12 cellular contexts compared by ENCODE assay signal in the genomic region with DNA sequence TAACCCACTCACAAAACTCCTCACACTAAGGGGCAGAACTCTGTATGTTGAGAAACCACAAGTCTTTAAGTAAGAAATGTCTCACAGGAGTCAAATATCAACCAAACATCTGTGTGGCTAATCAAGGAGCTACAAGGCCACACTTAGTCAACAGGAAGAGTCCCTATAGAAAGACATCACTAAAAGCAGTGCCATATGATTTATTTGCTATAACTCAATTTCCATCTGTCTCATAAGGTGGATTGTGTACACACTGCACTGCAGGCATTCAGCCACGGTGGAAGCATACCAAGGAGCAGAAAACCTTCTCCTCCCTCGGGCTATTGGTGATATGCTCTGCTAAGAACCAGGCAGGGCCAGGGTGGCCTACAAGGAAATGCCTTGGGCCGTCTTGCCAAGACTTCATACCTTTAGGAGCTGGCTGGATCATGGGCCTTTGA.
DNase-seq lines count a peak whose midpoint lies in the region; ATAC-seq and FAIRE-seq lines count a peak whose summit lies in the region.
"Had no signal": no experiment of that assay in that cellular context is flagged by ENCODE, and none has a peak within 500 bp of the region (broad histone marks: within the 10 kb centered on the region; RNA-seq: fewer than 3 reads in every experiment).

No MANE protein-coding gene starts in this region.

- H3K9me3 Mint-ChIP-seq in activated T-cell treated with anti-CD3 and anti-CD28 coated beads, Interleukin-2, amount 50 U/mL, for 72 hours: peaks cover 6 to 15% of the 10 kb centered on the region in 2 donors
- H3K9me3 Mint-ChIP-seq in activated T-helper 1 cell treated with anti-CD3 and anti-CD28 coated beads, Interleukin-12 subunit alpha, Interleukin-12 subunit beta, Interleukin-2, Interleukin-4 antibody, amounts not matched to agents 30 ng/mL and 10 ng/mL and 1 ng/mL, durations not matched to agents 14 hours and 24 hours and 36 hours: peaks cover 32% of the 10 kb centered on the region

- DNase-seq in activated T-cell treated with anti-CD3 and anti-CD28 coated beads, Interleukin-2, amount 50 U/mL, for 72 hours: no peak
- DNase-seq in activated T-cell treated with anti-CD3 and anti-CD28 coated beads for 4 hours (no peak), substantia nigra (lab: John Stamatoyannopoulos, UW) (no peak), HTR-8/SVneo (ENCODE audit: insufficient read length, low spot score) (no peak)
- no peak for DNase-seq in activated T-helper 1 cell treated with anti-CD3 and anti-CD28 coated beads, Interleukin-12 subunit alpha, Interleukin-12 subunit beta, Interleukin-2, Interleukin-4 antibody, amounts not matched to agents 30 ng/mL and 10 ng/mL and 1 ng/mL, durations not matched to agents 14 hours and 24 hours and 36 hours (ENCODE audit: low spot score)
- no peak for DNase-seq in stimulated activated CD4-positive, alpha-beta T cell treated with anti-CD3 and anti-CD28 coated beads, Interleukin-2, amount 100 ng/mL, for 48 hours
- DNase-seq: activated CD8-positive, alpha-beta memory T cell treated with anti-CD3 and anti-CD28 coated beads for 24 hours; body of pancreas; left ventricle myocardium superior; NCI-H1105 had no signal

- no peak overlapping the region for H3K27ac ChIP-seq in substantia nigra (ENCODE audit: low read depth, low read length, poor library complexity, severe bottlenecking)
- H3K27ac ChIP-seq: body of pancreas had no signal

- ATAC-seq in activated T-cell treated with anti-CD3 and anti-CD28 coated beads, Interleukin-2, amount 50 U/mL, for 72 hours (replicated peaks in 1 of 2): peak; percentile 45 to 67
- ATAC-seq in HG03066 (IDR thresholded peaks at IDR 0.05; ENCODE audit: low read depth, unreplicated experiment): peak; percentile 56
- no peak for ATAC-seq in GM19035 (IDR thresholded peaks at IDR 0.05; ENCODE audit: unreplicated experiment)
- ATAC-seq: body of pancreas, left ventricle myocardium superior had no signal

- FAIRE-seq in HTR-8/SVneo (lab: Jason Lieb, UNC): no peak

- H3K4me1 Mint-ChIP-seq in activated T-cell treated with anti-CD3 and anti-CD28 coated beads, Interleukin-2, amount 50 U/mL, for 72 hours (ENCODE audit: low read depth): peaks cover 6% of the 10 kb centered on the region
- peaks cover 9% of the 10 kb centered on the region for H3K4me1 Mint-ChIP-seq in activated T-helper 1 cell treated with anti-CD3 and anti-CD28 coated beads, Interleukin-12 subunit alpha, Interleukin-12 subunit beta, Interleukin-2, Interleukin-4 antibody, amounts not matched to agents 30 ng/mL and 10 ng/mL and 1 ng/mL, durations not matched to agents 14 hours and 24 hours and 36 hours (ENCODE audit: low read depth)

- peaks cover 7 to 18% of the 10 kb centered on the region in 2 donors for H3K36me3 Mint-ChIP-seq in activated T-cell treated with anti-CD3 and anti-CD28 coated beads, Interleukin-2, amount 50 U/mL, for 72 hours (ENCODE audit: insufficient read depth in 2 of 2)
- H3K36me3 Mint-ChIP-seq in activated T-helper 1 cell treated with anti-CD3 and anti-CD28 coated beads, Interleukin-12 subunit alpha, Interleukin-12 subunit beta, Interleukin-2, Interleukin-4 antibody, amounts not matched to agents 30 ng/mL and 10 ng/mL and 1 ng/mL, durations not matched to agents 14 hours and 24 hours and 36 hours (ENCODE audit: low read depth): peaks cover 10% of the 10 kb centered on the region

- H3K4me3 Mint-ChIP-seq in activated T-cell treated with anti-CD3 and anti-CD28 coated beads, Interleukin-2, amount 50 U/mL, for 72 hours: no peak overlapping the region
- no peak overlapping the region for H3K4me3 Mint-ChIP-seq in activated T-helper 1 cell treated with anti-CD3 and anti-CD28 coated beads, Interleukin-12 subunit alpha, Interleukin-12 subunit beta, Interleukin-2, Interleukin-4 antibody, amounts not matched to agents 30 ng/mL and 10 ng/mL and 1 ng/mL, durations not matched to agents 14 hours and 24 hours and 36 hours

- no peak overlapping the region for H3K27ac Mint-ChIP-seq in activated T-cell treated with anti-CD3 and anti-CD28 coated beads, Interleukin-2, amount 50 U/mL, for 72 hours
- peak overlapping the region; percentile 44 for H3K27ac Mint-ChIP-seq in activated T-helper 1 cell treated with anti-CD3 and anti-CD28 coated beads, Interleukin-12 subunit alpha, Interleukin-12 subunit beta, Interleukin-2, Interleukin-4 antibody, amounts not matched to agents 30 ng/mL and 10 ng/mL and 1 ng/mL, durations not matched to agents 14 hours and 24 hours and 36 hours

- H3K27me3 Mint-ChIP-seq in activated T-cell treated with anti-CD3 and anti-CD28 coated beads, Interleukin-2, amount 50 U/mL, for 72 hours (ENCODE audit: low read depth): no peaks in the 10 kb centered on the region
- peaks cover 4% of the 10 kb centered on the region for H3K27me3 Mint-ChIP-seq in activated T-helper 1 cell treated with anti-CD3 and anti-CD28 coated beads, Interleukin-12 subunit alpha, Interleukin-12 subunit beta, Interleukin-2, Interleukin-4 antibody, amounts not matched to agents 30 ng/mL and 10 ng/mL and 1 ng/mL, durations not matched to agents 14 hours and 24 hours and 36 hours (ENCODE audit: insufficient read depth)

- intact Hi-C loops in activated T-helper 1 cell treated with anti-CD3 and anti-CD28 coated beads, Interleukin-12 subunit alpha, Interleukin-12 subunit beta, Interleukin-2, Interleukin-4 antibody, amounts not matched to agents 30 ng/mL and 10 ng/mL and 1 ng/mL, durations not matched to agents 14 hours and 24 hours and 36 hours (cut with micrococcal nuclease): loop anchor here (1.0 kb wide), 2 partner anchors 12 to 40 kb away; no protein-coding TSS in a partner anchor
